Comparison of ENCODE assay signal across 13 cellular contexts in the genomic region with DNA sequence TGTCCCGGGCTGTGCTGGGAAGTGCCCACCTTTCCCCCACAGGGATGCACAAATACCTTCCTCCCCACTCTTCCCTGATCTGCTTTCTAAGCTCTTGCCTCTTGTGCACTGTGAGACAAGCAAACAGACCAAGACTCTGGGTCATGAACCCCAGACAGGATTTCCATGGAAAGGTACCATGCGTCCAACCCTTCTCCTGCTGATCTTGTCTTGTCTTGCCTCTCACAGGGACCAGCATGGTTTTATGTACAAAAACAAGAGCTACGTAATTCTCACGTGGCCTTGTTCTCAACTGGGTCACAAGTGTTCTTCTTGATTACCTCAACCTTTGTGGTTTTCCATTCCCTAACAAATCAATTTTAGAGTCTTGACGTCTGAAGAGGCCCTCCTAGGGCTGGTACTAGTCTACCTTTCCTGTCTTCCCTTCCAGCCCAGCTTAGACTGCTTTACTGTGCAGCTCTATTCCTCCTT.
DNase-seq lines count a peak whose midpoint lies in the region; ATAC-seq, FAIRE-seq and TF ChIP-seq lines count a peak whose summit lies in the region.
"Had no signal": no experiment of that assay in that cellular context is flagged by ENCODE, and none has a peak within 500 bp of the region (broad histone marks: within the 10 kb centered on the region; RNA-seq: fewer than 3 reads in every experiment).

No MANE protein-coding gene starts in this region.

- H3K27ac Mint-ChIP-seq in dendritic cell treated with granulocyte-macrophage colony-stimulating factor and Interleukin-4, amounts not matched to agents 40 ng/mL and 50 ng/mL, for 4 days, result peak overlapping the region; percentile 30
- H3K27ac Mint-ChIP-seq: activated naive CD8-positive, alpha-beta T cell treated with anti-CD3 and anti-CD28 coated beads for 36 hours had no signal

- H3K4me1 Mint-ChIP-seq in dendritic cell treated with granulocyte-macrophage colony-stimulating factor and Interleukin-4, amounts not matched to agents 40 ng/mL and 50 ng/mL, for 4 days (ENCODE audit: low read depth), result peaks cover 45% of the 10 kb centered on the region
- H3K4me1 Mint-ChIP-seq: activated naive CD8-positive, alpha-beta T cell treated with anti-CD3 and anti-CD28 coated beads for 36 hours had no signal

- WGBS in pancreas, 2 donors, result 31 to 35% methylated on average over 5 of the region's 5 CpGs

- H3K4me3 ChIP-seq in HUES48 (ENCODE audit: low read depth, low read length) (no peak overlapping the region), pancreas (no peak overlapping the region)
- H3K4me3 ChIP-seq: ovary had no signal

- H3K9me3 Mint-ChIP-seq in dendritic cell treated with granulocyte-macrophage colony-stimulating factor and Interleukin-4, amounts not matched to agents 40 ng/mL and 50 ng/mL, for 4 days, result no peaks in the 10 kb centered on the region
- H3K9me3 Mint-ChIP-seq: activated naive CD8-positive, alpha-beta T cell treated with anti-CD3 and anti-CD28 coated beads for 36 hours had no signal

- no peaks in the 10 kb centered on the region for H3K36me3 Mint-ChIP-seq in dendritic cell treated with granulocyte-macrophage colony-stimulating factor and Interleukin-4, amounts not matched to agents 40 ng/mL and 50 ng/mL, for 4 days (ENCODE audit: low read depth)
- H3K36me3 Mint-ChIP-seq: activated naive CD8-positive, alpha-beta T cell treated with anti-CD3 and anti-CD28 coated beads for 36 hours had no signal

- TF ChIP-seq CTCF in pancreas (IDR thresholded peaks at IDR 0.05), result no peak

- no peak for FAIRE-seq in pancreas (lab: Jason Lieb, UNC)
- FAIRE-seq: A204.1 had no signal

- no peaks in the 10 kb centered on the region for H3K27me3 Mint-ChIP-seq in dendritic cell treated with granulocyte-macrophage colony-stimulating factor and Interleukin-4, amounts not matched to agents 40 ng/mL and 50 ng/mL, for 4 days

- no peak overlapping the region for H3K4me3 Mint-ChIP-seq in dendritic cell treated with granulocyte-macrophage colony-stimulating factor and Interleukin-4, amounts not matched to agents 40 ng/mL and 50 ng/mL, for 4 days
- H3K4me3 Mint-ChIP-seq: activated naive CD8-positive, alpha-beta T cell treated with anti-CD3 and anti-CD28 coated beads for 36 hours had no signal

- H3K9ac ChIP-seq in HUES48 (ENCODE audit: low read depth, low read length), result no peak overlapping the region
- H3K9ac ChIP-seq: SK-N-SH had no signal

- H3K27ac ChIP-seq in HUES48 (ENCODE audit: low read depth, low read length) (peak overlapping the region; percentile 0), pancreas (peak overlapping the region; percentile 17 to 80 (median 70))
- H3K27ac ChIP-seq: ovary had no signal

- H3K27me3 ChIP-seq in HUES48 (ENCODE audit: control insufficient read depth, insufficient read depth, low read length) (no peaks in the 10 kb centered on the region), pancreas (no peaks in the 10 kb centered on the region)
- H3K27me3 ChIP-seq: ovary had no signal

- peaks cover 28% of the 10 kb centered on the region for H3K4me1 ChIP-seq in HUES48 (ENCODE audit: control insufficient read depth, insufficient read depth, low read length)
- H3K4me1 ChIP-seq in pancreas, result peaks cover 26 to 63% (median 61%) of the 10 kb centered on the region in 3 donors

- intact Hi-C loops in dendritic cell treated with granulocyte-macrophage colony-stimulating factor and Interleukin-4, amounts not matched to agents 40 ng/mL and 50 ng/mL, for 4 days (cut with micrococcal nuclease), result no loop called here
- intact Hi-C loops in pancreas (cut with DNase I), result no loop called here
- intact Hi-C loops in posterior vena cava (cut with DNase I), result no loop called here

- DNase-seq in NCI-H1417 (lab: John Stamatoyannopoulos, UW), result peak in 2 of 3 experiments; percentile 56 to 91
- no peak for DNase-seq in NCI-H1417 treated with DMSO at 0.1 percent for 48 hours (lab: John Stamatoyannopoulos, UW)
- no peak for DNase-seq in pancreas
- DNase-seq in NCI-H2196 treated with DMSO at 0.1 percent for 48 hours (lab: John Stamatoyannopoulos, UW; ENCODE audit: unreplicated experiment), result no peak
- no peak for DNase-seq in posterior vena cava (ENCODE audit: low spot score)
- DNase-seq: activated naive CD8-positive, alpha-beta T cell treated with anti-CD3 and anti-CD28 coated beads for 36 hours; cortex of kidney; ovary had no signal

- H3K36me3 ChIP-seq in HUES48 (ENCODE audit: control insufficient read depth, insufficient read depth, low read length) (no peaks in the 10 kb centered on the region), pancreas (no peaks in the 10 kb centered on the region)
- H3K36me3 ChIP-seq: ovary had no signal

- H3K9me3 ChIP-seq in HUES48 (ENCODE audit: control insufficient read depth, insufficient read depth, low read length) (no peaks in the 10 kb centered on the region), pancreas (no peaks in the 10 kb centered on the region)
- H3K9me3 ChIP-seq: ovary, SK-N-SH had no signal

- ATAC-seq in pancreas (peak; percentile 3 to 33 (median 17)), HG02610 (IDR thresholded peaks at IDR 0.05; ENCODE audit: unreplicated experiment) (no peak)

Comparison
In these comparisons a context has a peak if more than half of its experiments do, and no peak if none do; other contexts are left out.
1. DNase-seq: peak in NCI-H1417 (2 of 3); none in NCI-H1417 treated with DMSO at 0.1 percent for 48 hours (single experiment), pancreas (0 of 6), NCI-H2196 treated with DMSO at 0.1 percent for 48 hours (single experiment) and posterior vena cava (single experiment).